8 cellular contexts compared by ENCODE assay signal in genomic region chr5:115069087-115069968, GRCh38.
DNase-seq lines count a peak whose midpoint lies in the region; ATAC-seq, FAIRE-seq and TF ChIP-seq lines count a peak whose summit lies in the region.

No MANE protein-coding gene starts in this region.

- peak overlapping the region; percentile 63 for H3K4me3 Mint-ChIP-seq in Caco-2 (ENCODE audit: unreplicated experiment)

- peak; percentile 66 to 81 for TF ChIP-seq CTCF in Caco-2 (IDR thresholded peaks at IDR 0.05; ENCODE audit: insufficient read depth in 1 of 2, low read depth in 1 of 2, low read length in 1 of 2, severe bottlenecking in 1 of 2, unreplicated experiment in 1 of 2)

- DNase-seq in Caco-2 (peak; percentile 47 to 49), GM18507 (ENCODE audit: extremely low spot score, insufficient read length, low read depth) (no peak), NCI-H524 (lab: John Stamatoyannopoulos, UW) (peak; percentile 16 to 43), T47D (ENCODE audit: low read depth in 1 of 2, low spot score in 1 of 2) (peak; percentile 39 to 88), left lobe of liver (ENCODE audit: low spot score) (peak; percentile 46), urothelium cell line (ENCODE audit: low spot score) (peak; percentile 57)
- no peak for DNase-seq in stimulated activated CD4-positive, alpha-beta T cell treated with anti-CD3 and anti-CD28 coated beads, Interleukin-4, amount 100 ng/mL, for 4 hours

- POLR2A ChIA-PET in Caco-2 (lab: Charles Lee), result no interaction called here

- no peaks in the 10 kb centered on the region for H3K4me1 Mint-ChIP-seq in Caco-2 (ENCODE audit: low read depth, unreplicated experiment)

- no peaks in the 10 kb centered on the region for H3K36me3 ChIP-seq in Caco-2 (ENCODE audit: control insufficient read depth, insufficient read depth, low read length)

- no TSS peak for BruUV-seq in Caco-2 (replicated peaks; lab: Mats Ljungman, UMichigan)

- no peaks in the 10 kb centered on the region for H3K9me3 Mint-ChIP-seq in Caco-2 (ENCODE audit: unreplicated experiment)

- no peaks in the 10 kb centered on the region for H3K9me3 ChIP-seq in Caco-2

- FAIRE-seq in GM18507 (lab: Jason Lieb, UNC) (peak; percentile 18), urothelium cell line (lab: Jason Lieb, UNC) (no peak)

- CTCF ChIA-PET in Caco-2 (lab: Charles Lee), result interaction anchor here (1.0 to 1.9 kb wide), 2 partner anchors 619 to 1457 kb away, joined by 3 to 12 read pairs; no protein-coding TSS in a partner anchor

- no peak overlapping the region for H3K27ac Mint-ChIP-seq in Caco-2 (ENCODE audit: unreplicated experiment)

- ATAC-seq in HG02981 (IDR thresholded peaks at IDR 0.05; ENCODE audit: unreplicated experiment), result peak; percentile 28
- ATAC-seq in left lobe of liver, result peak; percentile 93

- H3K4me1 ChIP-seq in Caco-2, result no peaks in the 10 kb centered on the region

- in situ Hi-C loops in T47D (cut with HindIII; ENCODE audit: low pct_unique_long_range_greater_than_20kb, low sequenced_read_pairs), result no loop called here

- H3K4me3 ChIP-seq in Caco-2 (ENCODE audit: low read depth, low read length), result no peak overlapping the region

- H3K27me3 ChIP-seq in Caco-2 (replicated peaks; ENCODE audit: control insufficient read depth, insufficient read depth, low read length), result no peaks in the 10 kb centered on the region

- H3K36me3 Mint-ChIP-seq in Caco-2 (ENCODE audit: insufficient read depth, unreplicated experiment), result no peaks in the 10 kb centered on the region

- intact Hi-C loops in Caco-2 (cut with micrococcal nuclease; ENCODE audit: unreplicated experiment), result loop anchor here (1.0 to 5.0 kb wide), 4 partner anchors 172 to 1457 kb away; no protein-coding TSS in a partner anchor

- peaks cover 4% of the 10 kb centered on the region for H3K27me3 Mint-ChIP-seq in Caco-2 (ENCODE audit: insufficient read depth, unreplicated experiment)

Comparison
In these comparisons a context has a peak if more than half of its experiments do, and no peak if none do; other contexts are left out.
1. DNase-seq: peak in Caco-2 (2 of 2), NCI-H524 (2 of 2), T47D (2 of 2), left lobe of liver (single experiment) and urothelium cell line (single experiment); none in GM18507 (single experiment) and stimulated activated CD4-positive, alpha-beta T cell treated with anti-CD3 and anti-CD28 coated beads, Interleukin-4, amount 100 ng/mL, for 4 hours (0 of 2).